In the genomic region with DNA sequence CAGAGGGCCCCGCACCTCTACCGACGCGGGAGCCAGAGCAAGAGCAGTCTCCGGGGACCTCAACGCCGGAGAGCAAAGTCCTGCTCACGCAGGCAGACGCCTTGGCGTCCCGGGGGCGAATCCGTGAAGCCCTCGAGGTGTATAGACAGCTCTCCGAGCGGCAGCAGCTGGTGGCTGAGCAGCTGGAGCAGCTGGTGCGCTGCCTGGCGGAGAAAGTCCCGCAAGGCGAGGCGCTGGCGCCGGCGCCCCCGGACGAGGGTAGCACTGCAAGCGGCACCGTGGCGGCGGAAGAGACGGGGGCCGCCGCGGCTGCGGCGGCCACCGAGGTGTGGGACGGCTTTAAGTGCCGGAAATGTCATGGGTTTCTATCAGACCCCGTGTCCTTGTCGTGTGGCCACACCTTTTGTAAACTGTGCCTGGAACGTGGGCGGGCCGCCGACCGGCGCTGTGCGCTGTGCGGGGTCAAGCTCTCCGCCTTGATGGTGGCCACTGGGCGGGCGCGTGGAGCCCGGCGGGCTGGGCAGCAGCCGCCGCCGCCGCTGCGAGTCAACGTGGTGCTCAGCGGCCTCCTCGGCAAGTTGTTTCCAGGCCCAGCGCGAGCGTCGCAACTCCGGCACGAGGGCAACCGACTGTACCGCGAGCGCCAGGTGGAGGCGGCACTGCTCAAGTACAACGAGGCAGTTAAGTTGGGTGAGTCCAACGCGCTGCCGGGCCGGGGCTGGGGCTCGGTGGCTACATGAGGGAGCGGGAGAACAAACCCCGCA, we compare ENCODE assay signal across 8 cellular contexts. TPM values are rescaled to one million over a fixed set of nuclear protein-coding genes. Genes with fewer than 3 reads are reported as not detected.
A peak's percentile ranks its signal among the peaks of the same experiment; 100 is the strongest.
DNase-seq lines count a peak whose midpoint lies in the region; ATAC-seq and TF ChIP-seq lines count a peak whose summit lies in the region.

No MANE protein-coding gene starts in this region.

- peaks cover 25 to 40% (median 35%) of the 10 kb centered on the region in 3 donors for H3K27me3 Mint-ChIP-seq in CD14-positive monocyte (ENCODE audit: low read depth in 3 of 3)
- H3K27me3 Mint-ChIP-seq in glutamatergic neuron (ENCODE audit: unreplicated experiment) = peaks cover 7% of the 10 kb centered on the region

- H3K36me3 Mint-ChIP-seq in CD14-positive monocyte (peaks cover 11 to 12% of the 10 kb centered on the region in 2 donors), glutamatergic neuron (ENCODE audit: unreplicated experiment) (no peaks in the 10 kb centered on the region)

- H3K9ac ChIP-seq in NT2/D1 (ENCODE audit: insufficient read length, low read depth) = no peak overlapping the region

- no peak for ATAC-seq in HG02588 (IDR thresholded peaks at IDR 0.05; ENCODE audit: unreplicated experiment)

- peaks cover 97% of the 10 kb centered on the region for H3K27me3 ChIP-seq in NT2/D1 (ENCODE audit: insufficient read depth, insufficient read length)

- H3K4me1 ChIP-seq in NT2/D1 (ENCODE audit: insufficient read depth, insufficient read length) = peaks cover 16% of the 10 kb centered on the region

- H3K9me3 ChIP-seq in NT2/D1 (ENCODE audit: insufficient read depth, low read length) = no peaks in the 10 kb centered on the region

- peak overlapping the region; percentile 36 for H3K4me3 ChIP-seq in NT2/D1 (ENCODE audit: insufficient read length, low read depth)

- no peaks in the 10 kb centered on the region for H3K36me3 ChIP-seq in NT2/D1 (ENCODE audit: insufficient read depth, insufficient read length, low read length)

- H3K4me3 Mint-ChIP-seq in CD14-positive monocyte = peak overlapping the region; percentile 95 to 98
- peak overlapping the region; percentile 86 for H3K4me3 Mint-ChIP-seq in glutamatergic neuron (ENCODE audit: unreplicated experiment)

- DNase-seq in CD14-positive monocyte (ENCODE audit: low spot score) (peak; percentile 50), H4 (ENCODE audit: low spot score) (peak; percentile 22), NT2/D1 (ENCODE audit: low read depth, low spot score) (no peak), glutamatergic neuron (peak; percentile 43), posterior vena cava (ENCODE audit: low spot score) (peak; percentile 85), OCI-M1 (lab: John Stamatoyannopoulos, UW) (no peak)
- DNase-seq in activated effector memory CD4-positive, alpha-beta T cell treated with Interleukin-2 at 50 U/mL for 16 hours = peak; percentile 39

- H3K9me3 Mint-ChIP-seq in CD14-positive monocyte (peaks cover 0 to 30% (median 14%) of the 10 kb centered on the region in 7 donors), glutamatergic neuron (ENCODE audit: unreplicated experiment) (no peaks in the 10 kb centered on the region)

- intact Hi-C loops in CD14-positive monocyte (cut with micrococcal nuclease) = loop anchor here in 1 of 2 donors (5.0 kb wide), 1 partner anchor 42 kb away; no protein-coding TSS in a partner anchor
- intact Hi-C loops in posterior vena cava (cut with DNase I) = loop anchor here in 1 of 2 donors (5.0 kb wide), 1 partner anchor 897 kb away; a partner anchor contains a TSS

- H3K27ac Mint-ChIP-seq in CD14-positive monocyte (peak overlapping the region; percentile 84 to 95 (median 91)), glutamatergic neuron (ENCODE audit: unreplicated experiment) (no peak overlapping the region)

- peaks cover 38% of the 10 kb centered on the region for H3K4me1 Mint-ChIP-seq in CD14-positive monocyte
- peaks cover 3% of the 10 kb centered on the region for H3K4me1 Mint-ChIP-seq in glutamatergic neuron (ENCODE audit: low read depth, unreplicated experiment)

- no peak for TF ChIP-seq CTCF in CD14-positive monocyte (IDR thresholded peaks at IDR 0.05)
- no peak for TF ChIP-seq CTCF in glutamatergic neuron (IDR thresholded peaks at IDR 0.05; ENCODE audit: partially characterized antibody, unreplicated experiment)

RNA-seq across cellular contexts. Expression of a gene that starts 0.7 kb away (rescaled TPM):
- polyA plus RNA-seq in CD14-positive monocyte = 1 to 10 TPM; 1.2 to 1.6 TPM
- 1.8 and 2.7 TPM in 2 replicates for total RNA-seq in H4 (2014; rRNA removed; shearing (Covaris generic))
- total RNA-seq in glutamatergic neuron (ENCODE audit: unreplicated experiment) (0.29 TPM), posterior vena cava (1 to 10 TPM; 3.1 to 5.7 TPM)

Comparison
In these comparisons a context has a peak if more than half of its experiments do, and no peak if none do; other contexts are left out.
1. DNase-seq: peak in CD14-positive monocyte (single experiment), H4 (single experiment), activated effector memory CD4-positive, alpha-beta T cell treated with Interleukin-2 at 50 U/mL for 16 hours (single experiment), glutamatergic neuron (single experiment) and posterior vena cava (single experiment); none in NT2/D1 (single experiment) and OCI-M1 (single experiment).